Comparison of ENCODE assay signal across 6 cellular contexts in genomic region chr19:48873476-48874308, GRCh38. TPM values are rescaled to one million over a fixed set of nuclear protein-coding genes. Genes with fewer than 3 reads are reported as not detected.
DNase-seq lines count a peak whose midpoint lies in the region; ATAC-seq, FAIRE-seq and TF ChIP-seq lines count a peak whose summit lies in the region.

No MANE protein-coding gene starts in this region.

- H3K27ac ChIP-seq in GM12878 (ENCODE audit: control insufficient read depth, insufficient read depth): peak overlapping the region; percentile 94

- no peaks in the 10 kb centered on the region for H3K27me3 ChIP-seq in GM12878 (replicated peaks in 1 of 2; ENCODE audit: control insufficient read depth in 2 of 2, insufficient read depth in 2 of 2, low read length in 1 of 2)
- H3K27me3 ChIP-seq in mucosa of stomach (ENCODE audit: control insufficient read depth, insufficient read depth, low read length): no peaks in the 10 kb centered on the region

- H3K4me1 ChIP-seq in GM12878 (ENCODE audit: control insufficient read depth, insufficient read depth, low read length): peaks cover 8% of the 10 kb centered on the region
- peaks cover 51% of the 10 kb centered on the region for H3K4me1 ChIP-seq in mucosa of stomach (ENCODE audit: control insufficient read depth, insufficient read depth, low read length)

- SMC1A ChIA-PET in GM12878 (lab: Charles Lee; ENCODE audit: uncharacterized antibody, unreplicated experiment): interaction anchor here (0.7 to 4.5 kb wide), 10 partner anchors 12 to 120 kb away, joined by 3 to 28 read pairs (median 8); partner anchors contain the start of genes FTL, GYS1, NUCB1 and RUVBL2

- in situ Hi-C loops in GM12878 (cut with MboI): no loop called here

- peak overlapping the region; percentile 98 for H3K4me2 ChIP-seq in GM12878 (ENCODE audit: control insufficient read depth, insufficient read depth)

- no peak overlapping the region for H2AFZ ChIP-seq in GM12878 (ENCODE audit: control insufficient read depth, low read depth, low read length)

- no peak for TF ChIP-seq CTCF in HFF-Myc (IDR thresholded peaks at IDR 0.05; ENCODE audit: low read depth, low read length, missing control alignments)
- no peak for TF ChIP-seq CTCF in GM12878 (IDR thresholded peaks at IDR 0.05 in 2 of 3, conservative IDR thresholded peaks at IDR 0.05 in 1 of 3; ENCODE audit: control insufficient read depth in 2 of 3, extremely low read depth in 1 of 3, insufficient read depth in 1 of 3, low read depth in 3 of 3, low read length in 3 of 3)

- ATAC-seq in GM12878 (peak; percentile 5; the same call in 1 of the 3 replicates), GM21526 (IDR thresholded peaks at IDR 0.05; ENCODE audit: low FRiP score, unreplicated experiment) (no peak), HG03280 (IDR thresholded peaks at IDR 0.05; ENCODE audit: unreplicated experiment) (no peak)

- DNase-seq in HFF-Myc (ENCODE audit: extremely low read depth, low read depth) (no peak), GM12878 (ENCODE audit: low read depth, low spot score) (no peak), NCI-H526 treated with DMSO at 0.1 percent for 48 hours (lab: John Stamatoyannopoulos, UW) (no peak)

- CTCF ChIA-PET in GM12878 (lab: Yijun Ruan, JAX): interaction anchor here (0.6 to 3.6 kb wide), 14 partner anchors 12 to 152 kb away, joined by 3 to 22 read pairs (median 3); partner anchors contain the start of genes GYS1, NUCB1 and RUVBL2

- TF ChIP-seq EP300 in GM12878 (IDR thresholded peaks at IDR 0.05; ENCODE audit: borderline replicate concordance in 1 of 2, control insufficient read depth in 1 of 2, low read depth in 2 of 2, low read length in 2 of 2): no peak

- intact Hi-C loops in GM12878 (cut with micrococcal nuclease; ENCODE audit: unreplicated experiment): loop anchor here (2.0 kb wide), 1 partner anchor 19 kb away; no protein-coding TSS in a partner anchor

- H3K9ac ChIP-seq in GM12878 (ENCODE audit: control insufficient read depth, insufficient read depth, low read length): peak overlapping the region; percentile 99
- H3K9ac ChIP-seq in mucosa of stomach (ENCODE audit: low read length): peak overlapping the region; percentile 100

- FAIRE-seq in GM12878 (lab: Jason Lieb, UNC): no peak

- H3K4me3 ChIP-seq in HFF-Myc (replicated peaks; ENCODE audit: low read depth, low read length): peak overlapping the region; percentile 98
- peak overlapping the region; percentile 100 for H3K4me3 ChIP-seq in GM12878
- peak overlapping the region; percentile 98 for H3K4me3 ChIP-seq in mucosa of stomach (ENCODE audit: low read length)

- H3K36me3 ChIP-seq in GM12878 (ENCODE audit: control insufficient read depth in 2 of 2, insufficient read depth in 2 of 2, low read length in 1 of 2) (peaks cover 1 to 10% of the 10 kb centered on the region in 2 experiments; a peak in 2 of 4 replicates), mucosa of stomach (ENCODE audit: control insufficient read depth, insufficient read depth, low read length) (peaks cover 20% of the 10 kb centered on the region)

- WGBS in GM12878 (ENCODE audit: insufficient coverage, insufficient replicate concordance, low lambda C conversion rate, missing lambda C conversion rate): 26% methylated on average over 13 of the region's 14 CpGs

- TF ChIP-seq POLR2A in GM12878 (IDR thresholded peaks at IDR 0.05; ENCODE audit: low read depth, low read length): peak; percentile 58; the same call in 1 of the 2 replicates

- RAD21 ChIA-PET in GM12878 (lab: Charles Lee; ENCODE audit: unreplicated experiment): interaction anchor here (1.0 to 5.0 kb wide), 10 partner anchors 22 to 120 kb away, joined by 3 to 26 read pairs (median 8); partner anchors contain the start of genes FTL, GYS1, NUCB1 and RUVBL2

- no TSS peak for BruUV-seq in GM12878 (replicated peaks; lab: Mats Ljungman, UMichigan)

- H3K9me3 ChIP-seq in GM12878 (replicated peaks; ENCODE audit: control insufficient read depth, insufficient read depth, low read length): peaks cover 2% of the 10 kb centered on the region; the same call in 2 of the 3 replicates
- H3K9me3 ChIP-seq in mucosa of stomach (ENCODE audit: control insufficient read depth, low read length): no peaks in the 10 kb centered on the region

- H3K79me2 ChIP-seq in GM12878 (ENCODE audit: control insufficient read depth, insufficient read depth, low read length): peaks cover 50% of the 10 kb centered on the region

- H4K20me1 ChIP-seq in GM12878 (ENCODE audit: control insufficient read depth, insufficient read depth): no peaks in the 10 kb centered on the region

- POLR2A ChIA-PET in GM12878 (lab: Charles Lee): interaction anchor here (0.6 to 6.7 kb wide), 19 partner anchors 12 to 1544 kb away, joined by 3 to 64 read pairs (median 7); partner anchors contain the start of genes BAX, FTL, GYS1 and HSD17B14

- TF ChIP-seq RAD21 in GM12878 (IDR thresholded peaks at IDR 0.05; ENCODE audit: insufficient read depth, low read depth, low read length): no peak

RNA-seq across cellular contexts. Expression of gene PPP1R15A, which starts 1.5 kb away (rescaled TPM):
- total RNA-seq in GM12878 (2013; cell fraction: nucleolus; rRNA removed): 90.5 and 94.5 TPM in 2 replicates
- total RNA-seq in GM12878 (2014; rRNA removed): 23.9 and 26.3 TPM in 2 replicates
- total RNA-seq in GM12878 (2014; rRNA removed; fragmentation: Illumina TruSeq; extraction: Trizol): 21.0 and 22.2 TPM in 2 replicates
- 30.0 and 30.6 TPM in 2 replicates for total RNA-seq in GM12878 (2021)
- 32.8 TPM for polyA plus RNA-seq in GM12878 (2011; ENCODE audit: low read depth)
- polyA plus RNA-seq in GM12878 (2011; rRNA removed): 18.6 and 19.1 TPM in 2 replicates
- polyA plus RNA-seq in GM12878 (2011; cell fraction: cytosol; rRNA removed): 16.9 and 21.8 TPM in 2 replicates
- 34.4 and 42.1 TPM in 2 replicates for polyA plus RNA-seq in GM12878 (2011; cell fraction: nucleus; rRNA removed)
- 64.8 and 69.0 TPM in 2 replicates for polyA plus RNA-seq in GM12878 (2012)
- polyA plus RNA-seq in GM12878 (2014; fragmentation: Illumina TruSeq; extraction: Trizol): 28.0 and 29.9 TPM in 2 replicates
- polyA plus RNA-seq in GM12878 (2014; fragmentation: Nextera tagmentation; extraction: Ambion mirVana): under 1 TPM; 0.68 to 0.90 TPM
- polyA plus RNA-seq in GM12878 (2014; rRNA removed): 28.5 and 29.0 TPM in 2 replicates
- 10 to 100 TPM; 44.1 to 50.8 TPM for polyA plus RNA-seq in GM12878 (2016; fragmentation: Nextera tagmentation; extraction: Ambion mirVana)
- polyA minus RNA-seq in GM12878 (2011; rRNA and poly(A)+ RNA removed): 11.3 and 16.8 TPM in 2 replicates
- polyA minus RNA-seq in GM12878 (2011; cell fraction: cytosol; rRNA and poly(A)+ RNA removed): 7.4 and 12.2 TPM in 2 replicates
- 19.8 and 24.3 TPM in 2 replicates for polyA minus RNA-seq in GM12878 (2011; cell fraction: nucleus; rRNA and poly(A)+ RNA removed)

RNA-seq across cellular contexts. Expression of gene PLEKHA4, which starts 5.3 kb away (rescaled TPM):
- total RNA-seq in GM12878 (2013; cell fraction: nucleolus; rRNA removed): 1.8 and 2.3 TPM in 2 replicates
- total RNA-seq in GM12878 (2014; rRNA removed) (5.0 and 7.5 TPM in 2 replicates), GM12878 (2014; rRNA removed; fragmentation: Illumina TruSeq; extraction: Trizol) (3.1 and 3.3 TPM in 2 replicates), GM12878 (2021) (6.5 and 7.1 TPM in 2 replicates)
- 4.3 TPM for polyA plus RNA-seq in GM12878 (2011; ENCODE audit: low read depth)
- polyA plus RNA-seq in GM12878 (2011; rRNA removed) (1.9 and 2.3 TPM in 2 replicates), GM12878 (2014; fragmentation: Illumina TruSeq; extraction: Trizol) (1.5 and 3.5 TPM in 2 replicates), GM12878 (2014; fragmentation: Nextera tagmentation; extraction: Ambion mirVana) (under 1 TPM in 1 of 2 experiments, not detected in 1; 0.13 TPM), GM12878 (2014; rRNA removed) (5.4 and 6.4 TPM in 2 replicates), GM12878 (2016; fragmentation: Nextera tagmentation; extraction: Ambion mirVana) (10 to 100 TPM in 1 of 2 experiments, 1 to 10 TPM in 1; 7.8 to 10.0 TPM)
- polyA plus RNA-seq in GM12878 (2011; cell fraction: cytosol; rRNA removed): 2.1 and 2.8 TPM in 2 replicates
- polyA plus RNA-seq in GM12878 (2011; cell fraction: nucleus; rRNA removed): 1.7 and 3.2 TPM in 2 replicates
- polyA plus RNA-seq in GM12878 (2012): 13.4 and 14.8 TPM in 2 replicates
- 0.66 and 0.82 TPM in 2 replicates for polyA minus RNA-seq in GM12878 (2011; rRNA and poly(A)+ RNA removed)
- 1.4 TPM in 1 of 2 replicates, not detected in the other for polyA minus RNA-seq in GM12878 (2011; cell fraction: cytosol; rRNA and poly(A)+ RNA removed)
- polyA minus RNA-seq in GM12878 (2011; cell fraction: nucleus; rRNA and poly(A)+ RNA removed): 0.36 and 1.4 TPM in 2 replicates

RNA-seq across cellular contexts. Expression of gene TULP2, which starts 24.9 kb away (rescaled TPM):
- 0.64 and 1.1 TPM in 2 replicates for total RNA-seq in GM12878 (2013; cell fraction: nucleolus; rRNA removed)
- total RNA-seq in GM12878 (2014; rRNA removed) (0.49 and 0.56 TPM in 2 replicates), GM12878 (2014; rRNA removed; fragmentation: Illumina TruSeq; extraction: Trizol) (0.14 and 0.22 TPM in 2 replicates), GM12878 (2021) (0.82 and 1.2 TPM in 2 replicates)
- polyA plus RNA-seq in GM12878 (2011; ENCODE audit: low read depth): 0.28 TPM
- polyA plus RNA-seq in GM12878 (2011; rRNA removed) (0.26 and 0.45 TPM in 2 replicates), GM12878 (2014; fragmentation: Illumina TruSeq; extraction: Trizol) (0.31 and 0.57 TPM in 2 replicates), GM12878 (2014; fragmentation: Nextera tagmentation; extraction: Ambion mirVana) (under 1 TPM in 1 of 2 experiments, not detected in 1; 0.62 TPM), GM12878 (2014; rRNA removed) (0.69 and 1.5 TPM in 2 replicates), GM12878 (2016; fragmentation: Nextera tagmentation; extraction: Ambion mirVana) (under 1 TPM; 0.17 to 0.18 TPM)
- polyA plus RNA-seq in GM12878 (2011; cell fraction: cytosol; rRNA removed): 0.28 and 0.51 TPM in 2 replicates
- polyA plus RNA-seq in GM12878 (2011; cell fraction: nucleus; rRNA removed): 0.19 and 0.40 TPM in 2 replicates
- polyA plus RNA-seq in GM12878 (2012): 0.70 and 0.84 TPM in 2 replicates
- 0.15 and 0.52 TPM in 2 replicates for polyA minus RNA-seq in GM12878 (2011; rRNA and poly(A)+ RNA removed)
- polyA minus RNA-seq in GM12878 (2011; cell fraction: cytosol; rRNA and poly(A)+ RNA removed): not detected in 2 replicates
- polyA minus RNA-seq in GM12878 (2011; cell fraction: nucleus; rRNA and poly(A)+ RNA removed): 0.12 TPM in 1 of 2 replicates, not detected in the other

RNA-seq across cellular contexts. Expression of gene NUCB1, which starts 26.4 kb away (rescaled TPM):
- total RNA-seq in GM12878 (2013; cell fraction: nucleolus; rRNA removed): 118 and 121 TPM in 2 replicates
- total RNA-seq in GM12878 (2014; rRNA removed) (41.8 and 48.6 TPM in 2 replicates), GM12878 (2014; rRNA removed; fragmentation: Illumina TruSeq; extraction: Trizol) (31.7 and 33.0 TPM in 2 replicates), GM12878 (2021) (80.2 and 82.4 TPM in 2 replicates)
- 41.2 TPM for polyA plus RNA-seq in GM12878 (2011; ENCODE audit: low read depth)
- polyA plus RNA-seq in GM12878 (2011; rRNA removed) (19.3 and 40.3 TPM in 2 replicates), GM12878 (2014; fragmentation: Illumina TruSeq; extraction: Trizol) (13.9 and 32.5 TPM in 2 replicates), GM12878 (2014; fragmentation: Nextera tagmentation; extraction: Ambion mirVana) (1 to 10 TPM; 1.8 to 3.2 TPM), GM12878 (2014; rRNA removed) (77.7 and 94.2 TPM in 2 replicates), GM12878 (2016; fragmentation: Nextera tagmentation; extraction: Ambion mirVana) (100 to 1,000 TPM; 112 TPM)
- polyA plus RNA-seq in GM12878 (2011; cell fraction: cytosol; rRNA removed): 53.1 and 63.0 TPM in 2 replicates
- polyA plus RNA-seq in GM12878 (2011; cell fraction: nucleus; rRNA removed): 77.6 and 86.5 TPM in 2 replicates
- 97.8 and 107 TPM in 2 replicates for polyA plus RNA-seq in GM12878 (2012)
- 14.6 and 32.7 TPM in 2 replicates for polyA minus RNA-seq in GM12878 (2011; rRNA and poly(A)+ RNA removed)
- polyA minus RNA-seq in GM12878 (2011; cell fraction: cytosol; rRNA and poly(A)+ RNA removed): 16.6 and 18.4 TPM in 2 replicates
- polyA minus RNA-seq in GM12878 (2011; cell fraction: nucleus; rRNA and poly(A)+ RNA removed): 15.7 and 20.2 TPM in 2 replicates

RNA-seq across cellular contexts. Expression of gene HSD17B14, which starts 37.4 kb away (rescaled TPM):
- 7.2 and 8.7 TPM in 2 replicates for total RNA-seq in GM12878 (2013; cell fraction: nucleolus; rRNA removed)
- total RNA-seq in GM12878 (2014; rRNA removed) (0.28 and 0.98 TPM in 2 replicates), GM12878 (2014; rRNA removed; fragmentation: Illumina TruSeq; extraction: Trizol) (0.36 and 0.46 TPM in 2 replicates), GM12878 (2021) (1.4 TPM in 2 replicates)
- 3.9 TPM for polyA plus RNA-seq in GM12878 (2011; ENCODE audit: low read depth)
- polyA plus RNA-seq in GM12878 (2011; rRNA removed) (1.6 and 4.1 TPM in 2 replicates), GM12878 (2014; fragmentation: Illumina TruSeq; extraction: Trizol) (0.31 TPM in 1 of 2 replicates, not detected in the other), GM12878 (2014; fragmentation: Nextera tagmentation; extraction: Ambion mirVana) (under 1 TPM; 0.21 to 0.26 TPM), GM12878 (2014; rRNA removed) (1.4 and 2.1 TPM in 2 replicates), GM12878 (2016; fragmentation: Nextera tagmentation; extraction: Ambion mirVana) (1 to 10 TPM in 1 of 2 experiments, under 1 TPM in 1; 0.87 to 1.3 TPM)
- 5.3 and 6.6 TPM in 2 replicates for polyA plus RNA-seq in GM12878 (2011; cell fraction: cytosol; rRNA removed)
- 4.7 and 7.2 TPM in 2 replicates for polyA plus RNA-seq in GM12878 (2011; cell fraction: nucleus; rRNA removed)
- 7.3 and 8.0 TPM in 2 replicates for polyA plus RNA-seq in GM12878 (2012)
- polyA minus RNA-seq in GM12878 (2011; rRNA and poly(A)+ RNA removed): 0.73 and 2.9 TPM in 2 replicates
- not detected in 2 replicates for polyA minus RNA-seq in GM12878 (2011; cell fraction: cytosol; rRNA and poly(A)+ RNA removed)
- 0.97 and 1.1 TPM in 2 replicates for polyA minus RNA-seq in GM12878 (2011; cell fraction: nucleus; rRNA and poly(A)+ RNA removed)
